ENCODE assay signal across 26 cellular contexts in genomic region chr13:98097749-98098148, GRCh38.
"Had no signal": no experiment of that assay in that cellular context is flagged by ENCODE, and none has a peak within 500 bp of the region (broad histone marks: within the 10 kb centered on the region; RNA-seq: fewer than 3 reads in every experiment).

No MANE protein-coding gene starts in this region.

- H3K27me3 ChIP-seq: esophagus squamous epithelium, gastroesophageal sphincter, transverse colon had no signal

- DNase-seq: activated CD4-positive, alpha-beta T cell treated with anti-CD3 and anti-CD28 coated beads for 4 hours; activated CD4-positive, alpha-beta T cell treated with anti-CD3 and anti-CD28 coated beads, Interleukin-2, amount 50 U/mL, for 48 hours; activated CD4-positive, CD25-positive, alpha-beta regulatory T cell; activated effector memory CD4-positive, alpha-beta T cell treated with Interleukin-2 at 50 U/mL for 16 hours; activated naive CD4-positive, alpha-beta T cell treated with anti-CD3 and anti-CD28 coated beads, Interleukin-2, amount 10 ng/mL, durations not matched to agents 7 days and 5 days; activated T-cell treated with anti-CD3 and anti-CD28 coated beads, Interleukin-2, amount 50 U/mL, for 72 hours; cerebellar nuclear complex; cortex of kidney; endodermal cell; esophagus squamous epithelium; head of caudate nucleus; kidney; midbrain; nucleus accumbens; posterior cingulate gyrus; small intestine; stimulated activated CD4-positive, alpha-beta T cell treated with anti-CD3 and anti-CD28 coated beads, Interleukin-15, amount 100 ng/mL, for 24 hours; stimulated activated naive B cell treated with anti-CD40 and anti-IgM and Interleukin-4, amounts not matched to agents 10 μg/mL and 1 μg/mL and 100 μg/mL, for 72 hours; T1000; transverse colon had no signal

- H3K4me3 ChIP-seq: esophagus squamous epithelium, gastroesophageal sphincter, lung, transverse colon had no signal

- H3K4me3 Mint-ChIP-seq: activated naive CD4-positive, alpha-beta T cell treated with anti-CD3 and anti-CD28 coated beads, Interleukin-2, amount 10 ng/mL, durations not matched to agents 7 days and 5 days; activated T-cell treated with anti-CD3 and anti-CD28 coated beads, Interleukin-2, amount 50 U/mL, for 72 hours; endodermal cell; natural killer cell treated with Interleukin-12 subunit alpha and Interleukin-12 subunit beta and Interleukin-15 and Interleukin-18, amount 100 ng/mL, for 72 hours; stimulated activated naive B cell treated with anti-CD40 and anti-IgM and Interleukin-4, amounts not matched to agents 10 μg/mL and 1 μg/mL and 100 μg/mL, for 72 hours; T-helper 1 cell treated with Interleukin-12 subunit alpha and Interleukin-12 subunit beta and Interleukin-4 antibody, amounts not matched to agents 30 μg/mL and 1 μg/mL, for 36 hours had no signal

- H3K9me3 Mint-ChIP-seq: activated naive CD4-positive, alpha-beta T cell treated with anti-CD3 and anti-CD28 coated beads, Interleukin-2, amount 10 ng/mL, durations not matched to agents 7 days and 5 days; natural killer cell treated with Interleukin-12 subunit alpha and Interleukin-12 subunit beta and Interleukin-15 and Interleukin-18, amount 100 ng/mL, for 72 hours; T-helper 1 cell treated with Interleukin-12 subunit alpha and Interleukin-12 subunit beta and Interleukin-4 antibody, amounts not matched to agents 30 μg/mL and 1 μg/mL, for 36 hours had no signal

- H3K27ac Mint-ChIP-seq: activated naive CD4-positive, alpha-beta T cell treated with anti-CD3 and anti-CD28 coated beads, Interleukin-2, amount 10 ng/mL, durations not matched to agents 7 days and 5 days; activated T-cell treated with anti-CD3 and anti-CD28 coated beads, Interleukin-2, amount 50 U/mL, for 72 hours; endodermal cell; natural killer cell treated with Interleukin-12 subunit alpha and Interleukin-12 subunit beta and Interleukin-15 and Interleukin-18, amount 100 ng/mL, for 72 hours; stimulated activated naive B cell treated with anti-CD40 and anti-IgM and Interleukin-4, amounts not matched to agents 10 μg/mL and 1 μg/mL and 100 μg/mL, for 72 hours; T-helper 1 cell treated with Interleukin-12 subunit alpha and Interleukin-12 subunit beta and Interleukin-4 antibody, amounts not matched to agents 30 μg/mL and 1 μg/mL, for 36 hours had no signal

- H3K4me1 Mint-ChIP-seq: activated naive CD4-positive, alpha-beta T cell treated with anti-CD3 and anti-CD28 coated beads, Interleukin-2, amount 10 ng/mL, durations not matched to agents 7 days and 5 days; endodermal cell; stimulated activated naive B cell treated with anti-CD40 and anti-IgM and Interleukin-4, amounts not matched to agents 10 μg/mL and 1 μg/mL and 100 μg/mL, for 72 hours had no signal

- H3K36me3 Mint-ChIP-seq: activated naive CD4-positive, alpha-beta T cell treated with anti-CD3 and anti-CD28 coated beads, Interleukin-2, amount 10 ng/mL, durations not matched to agents 7 days and 5 days; natural killer cell treated with Interleukin-12 subunit alpha and Interleukin-12 subunit beta and Interleukin-15 and Interleukin-18, amount 100 ng/mL, for 72 hours; stimulated activated naive B cell treated with anti-CD40 and anti-IgM and Interleukin-4, amounts not matched to agents 10 μg/mL and 1 μg/mL and 100 μg/mL, for 72 hours had no signal

- ATAC-seq: activated T-cell treated with anti-CD3 and anti-CD28 coated beads, Interleukin-2, amount 50 U/mL, for 72 hours; gastroesophageal sphincter; left lobe of liver; natural killer cell treated with Interleukin-12 subunit alpha and Interleukin-12 subunit beta and Interleukin-15 and Interleukin-18, amount 100 ng/mL, for 72 hours; sciatic nerve; stimulated activated naive B cell treated with anti-CD40 and anti-IgM and Interleukin-4, amounts not matched to agents 10 μg/mL and 1 μg/mL and 100 μg/mL, for 72 hours had no signal

- H3K4me1 ChIP-seq: esophagus squamous epithelium, gastroesophageal sphincter, transverse colon had no signal

- H3K27ac ChIP-seq: esophagus squamous epithelium, gastroesophageal sphincter, transverse colon had no signal

- H3K9me3 ChIP-seq: esophagus squamous epithelium, gastroesophageal sphincter, transverse colon had no signal

- H3K36me3 ChIP-seq: esophagus squamous epithelium, gastroesophageal sphincter, transverse colon had no signal
